9 cellular contexts compared by ENCODE assay signal in the genomic region with DNA sequence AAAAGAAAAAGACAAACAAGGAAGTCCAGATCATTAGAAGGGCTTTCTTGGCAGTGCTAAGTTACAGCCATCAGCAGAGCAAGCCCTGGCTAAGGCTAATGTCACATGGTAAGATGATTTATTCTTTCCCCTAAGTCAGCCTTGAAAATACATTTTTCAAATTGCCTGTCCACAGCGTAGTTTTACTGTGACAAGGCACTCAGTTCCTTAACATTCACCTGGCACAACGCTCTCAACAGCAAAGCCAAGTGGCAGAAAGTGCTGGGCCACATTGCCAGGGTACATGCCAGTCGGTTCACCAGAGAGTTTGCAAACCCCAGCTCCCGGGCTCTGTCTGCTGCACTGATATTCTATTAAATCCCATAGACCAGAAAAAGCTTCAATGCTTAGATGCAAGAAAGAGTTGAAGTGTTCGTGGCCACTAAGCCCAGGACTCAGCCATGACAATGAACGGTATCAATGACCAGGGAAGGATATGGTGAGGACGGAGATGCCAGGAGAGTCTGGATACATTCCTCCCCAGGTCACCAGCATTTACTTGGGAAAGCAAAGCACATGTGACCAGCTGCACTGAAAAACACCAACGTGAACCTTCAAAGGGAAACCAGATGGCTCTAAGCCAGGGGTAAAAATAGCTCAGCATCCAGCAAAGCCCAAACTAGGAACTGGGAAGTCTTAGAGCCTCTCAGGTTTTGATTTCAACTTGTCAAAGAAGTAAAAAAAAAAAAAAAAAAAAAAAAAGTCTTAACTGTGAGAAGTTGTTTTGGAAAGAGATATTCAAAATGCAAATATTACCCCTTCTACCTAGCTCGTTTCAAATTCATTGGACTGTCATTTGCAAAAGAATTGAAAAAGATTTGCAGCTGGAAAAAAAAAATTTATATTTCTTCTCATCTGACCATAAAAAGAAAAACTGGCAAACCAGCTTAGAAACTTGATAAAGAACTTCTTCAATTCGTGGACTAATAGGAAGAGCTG. TPM values are rescaled to one million over a fixed set of nuclear protein-coding genes. Genes with fewer than 3 reads are reported as not detected.
DNase-seq lines count a peak whose midpoint lies in the region; ATAC-seq, FAIRE-seq and TF ChIP-seq lines count a peak whose summit lies in the region.
"Had no signal": no experiment of that assay in that cellular context is flagged by ENCODE, and none has a peak within 500 bp of the region (broad histone marks: within the 10 kb centered on the region; RNA-seq: fewer than 3 reads in every experiment).

No MANE protein-coding gene starts in this region.

- DNase-seq in DMS53 (lab: John Stamatoyannopoulos, UW) (peak; percentile 63), Right ventricle myocardium superior (peak; percentile 47), pancreas (peak in 4 of 6 donors; percentile 56 to 85 (median 76)), SKM-1 treated with dmso at 0.1 percent for 144 hours (lab: John Stamatoyannopoulos, UW; ENCODE audit: unreplicated experiment) (no peak)
- DNase-seq in CD4-positive, alpha-beta T cell = no peak
- DNase-seq in activated effector memory CD4-positive, alpha-beta T cell treated with anti-CD3 and anti-CD28 coated beads, Interleukin-2, amount 50 U/mL, for 16 hours = no peak
- DNase-seq: GF-D8 had no signal

- H3K27me3 ChIP-seq in pancreas = no peaks in the 10 kb centered on the region
- H3K27me3 ChIP-seq in CD4-positive, alpha-beta T cell (ENCODE audit: control insufficient read depth, insufficient read depth, low read length) = no peaks in the 10 kb centered on the region

- no peaks in the 10 kb centered on the region for H3K36me3 ChIP-seq in pancreas

- intact Hi-C loops in Right ventricle myocardium superior (cut with DNase I) (no loop called here), pancreas (cut with DNase I) (no loop called here)
- intact Hi-C loops in CD4-positive, alpha-beta T cell (cut with DNase I, micrococcal nuclease) = loop anchor here in 1 of 2 experiments (2.0 kb wide), 1 partner anchor 22 kb away; no protein-coding TSS in a partner anchor

- H3K27ac ChIP-seq in pancreas = peak overlapping the region; percentile 67 to 94 (median 81)
- H3K27ac ChIP-seq in CD4-positive, alpha-beta T cell (ENCODE audit: low read depth, low read length) = no peak overlapping the region

- no peak for TF ChIP-seq CTCF in pancreas (IDR thresholded peaks at IDR 0.05)
- no peak for TF ChIP-seq CTCF in CD4-positive, alpha-beta T cell (IDR thresholded peaks at IDR 0.05)

- H3K36me3 Mint-ChIP-seq in activated naive CD8-positive, alpha-beta T cell = peaks cover 11% of the 10 kb centered on the region
- peaks cover 9% of the 10 kb centered on the region for H3K36me3 Mint-ChIP-seq in CD4-positive, alpha-beta T cell (ENCODE audit: low read depth)

- peak overlapping the region; percentile 68 for H3K4me3 Mint-ChIP-seq in activated naive CD8-positive, alpha-beta T cell
- no peak overlapping the region for H3K4me3 Mint-ChIP-seq in CD4-positive, alpha-beta T cell

- ATAC-seq in Right ventricle myocardium superior (ENCODE audit: poor library complexity) = peak; percentile 91
- ATAC-seq in pancreas = peak; percentile 76 to 84 (median 82)
- ATAC-seq in GM21367 (IDR thresholded peaks at IDR 0.05; ENCODE audit: unreplicated experiment) = no peak
- ATAC-seq in CD4-positive, alpha-beta T cell (ENCODE audit: poor library complexity) = no peak

- H3K27ac Mint-ChIP-seq in activated naive CD8-positive, alpha-beta T cell = peak overlapping the region; percentile 55
- no peak overlapping the region for H3K27ac Mint-ChIP-seq in CD4-positive, alpha-beta T cell

- H3K9me3 ChIP-seq in pancreas = no peaks in the 10 kb centered on the region
- no peaks in the 10 kb centered on the region for H3K9me3 ChIP-seq in CD4-positive, alpha-beta T cell (ENCODE audit: control insufficient read depth, low read length)

- CTCF ChIA-PET in CD4-positive, alpha-beta T cell (lab: Charles Lee) = interaction anchor here (0.7 to 6.0 kb wide), 3 partner anchors 22 to 813 kb away, joined by 3 to 28 read pairs (median 7); a partner anchor contains a TSS

- no peak for FAIRE-seq in pancreas (lab: Jason Lieb, UNC)

- POLR2A ChIA-PET in CD4-positive, alpha-beta T cell (lab: Charles Lee) = interaction anchor here (0.8 to 12.5 kb wide), 7 partner anchors 8 to 41 kb away, joined by 3 to 312 read pairs (median 4); a partner anchor contains a TSS

- H3K4me1 ChIP-seq in pancreas = peaks cover 14 to 48% (median 32%) of the 10 kb centered on the region in 3 donors

- H3K9me3 Mint-ChIP-seq in activated naive CD8-positive, alpha-beta T cell (ENCODE audit: low read depth) = no peaks in the 10 kb centered on the region
- H3K9me3 Mint-ChIP-seq in CD4-positive, alpha-beta T cell = no peaks in the 10 kb centered on the region

- peak overlapping the region in 1 of 4 donors; percentile 17 for H3K4me3 ChIP-seq in pancreas

- peaks cover 72% of the 10 kb centered on the region for H3K4me1 Mint-ChIP-seq in activated naive CD8-positive, alpha-beta T cell (ENCODE audit: low read depth)
- H3K4me1 Mint-ChIP-seq in CD4-positive, alpha-beta T cell (ENCODE audit: low read depth) = peaks cover 67% of the 10 kb centered on the region

- 5 to 6% methylated on average over 10 of the region's 10 CpGs for WGBS in pancreas, 2 donors

- no peaks in the 10 kb centered on the region for H3K27me3 Mint-ChIP-seq in activated naive CD8-positive, alpha-beta T cell
- H3K27me3 Mint-ChIP-seq in CD4-positive, alpha-beta T cell = no peaks in the 10 kb centered on the region

RNA-seq across cellular contexts. Expression of a gene that starts 23.9 kb away (rescaled TPM):
- 14.0 TPM for total RNA-seq in Right ventricle myocardium superior
- 10 to 100 TPM; 13.3 to 21.6 (median 16.0) TPM for total RNA-seq in pancreas
- 1 to 10 TPM; 2.8 to 5.0 TPM for polyA plus RNA-seq in pancreas
- 10 to 100 TPM; 30.4 to 32.5 TPM for total RNA-seq in CD4-positive, alpha-beta T cell

Comparison
In these comparisons a context has a peak if more than half of its experiments do, and no peak if none do; other contexts are left out.
1. DNase-seq: peak in DMS53 (single experiment), Right ventricle myocardium superior (single experiment) and pancreas (4 of 6); none in CD4-positive, alpha-beta T cell (0 of 10), SKM-1 treated with dmso at 0.1 percent for 144 hours (single experiment) and activated effector memory CD4-positive, alpha-beta T cell treated with anti-CD3 and anti-CD28 coated beads, Interleukin-2, amount 50 U/mL, for 16 hours (single experiment).
2. ATAC-seq: peak in Right ventricle myocardium superior (single experiment) and pancreas (4 of 4); none in GM21367 (single experiment) and CD4-positive, alpha-beta T cell (single experiment).